22 cellular contexts compared by ENCODE assay signal in genomic region chr9:135503371-135504261, GRCh38. TPM values are rescaled to one million over a fixed set of nuclear protein-coding genes. Genes with fewer than 3 reads are reported as not detected.
DNase-seq lines count a peak whose midpoint lies in the region; ATAC-seq, FAIRE-seq and TF ChIP-seq lines count a peak whose summit lies in the region.
"Had no signal": no experiment of that assay in that cellular context is flagged by ENCODE, and none has a peak within 500 bp of the region (broad histone marks: within the 10 kb centered on the region; RNA-seq: fewer than 3 reads in every experiment).

No MANE protein-coding gene starts in this region.

- no peaks in the 10 kb centered on the region for H4K20me1 ChIP-seq in mammary epithelial cell (ENCODE audit: insufficient read depth, low read length)

- peaks cover 41% of the 10 kb centered on the region for H3K4me1 ChIP-seq in mesenchymal stem cell (ENCODE audit: control insufficient read depth, insufficient read depth, low read depth, low read length)
- peaks cover 21% of the 10 kb centered on the region for H3K4me1 ChIP-seq in mammary epithelial cell (ENCODE audit: insufficient read depth, low read length)

- H4K8ac ChIP-seq in mesenchymal stem cell (ENCODE audit: low read length) = no peak overlapping the region

- H2AFZ ChIP-seq in mesenchymal stem cell (ENCODE audit: low read depth, low read length) = no peak overlapping the region
- H2AFZ ChIP-seq in mammary epithelial cell (ENCODE audit: low read depth, low read length) = no peak overlapping the region
- H2AFZ ChIP-seq: hepatocyte had no signal

- peaks cover 37% of the 10 kb centered on the region for H3K79me1 ChIP-seq in mesenchymal stem cell (replicated peaks; ENCODE audit: low read length, poor library complexity, severe bottlenecking)

- no peaks in the 10 kb centered on the region for H3K27me3 Mint-ChIP-seq in natural killer cell treated with Interleukin-12 subunit alpha and Interleukin-12 subunit beta and Interleukin-15 and Interleukin-18, amount 100 ng/mL, for 72 hours
- no peaks in the 10 kb centered on the region for H3K27me3 Mint-ChIP-seq in natural killer cell (ENCODE audit: low read depth in 2 of 2)
- no peaks in the 10 kb centered on the region for H3K27me3 Mint-ChIP-seq in activated B cell treated with CpG ODN at 0.5 μM for 24 hours

- BruUV-seq in mammary epithelial cell (replicated peaks; lab: Mats Ljungman, UMichigan) = no TSS peak

- WGBS in mesenchymal stem cell = 96% methylated on average over 41 of the region's 41 CpGs
- 90% methylated on average over 19 of the region's 41 CpGs for WGBS in mammary epithelial cell (ENCODE audit: low coverage, missing lambda C conversion rate)

- in situ Hi-C loops in mammary epithelial cell (cut with MboI; ENCODE audit: low sequenced_read_pairs in 2 of 2) = no loop called here

- no peaks in the 10 kb centered on the region for H3K9me3 Mint-ChIP-seq in natural killer cell treated with Interleukin-12 subunit alpha and Interleukin-12 subunit beta and Interleukin-15 and Interleukin-18, amount 100 ng/mL, for 72 hours
- H3K9me3 Mint-ChIP-seq in natural killer cell = no peaks in the 10 kb centered on the region
- no peaks in the 10 kb centered on the region for H3K9me3 Mint-ChIP-seq in activated B cell treated with CpG ODN at 0.5 μM for 24 hours
- H3K9me3 Mint-ChIP-seq: T-helper 2 cell treated with Interferon-gamma antibody and Interleukin-4, amounts not matched to agents 5 μg/mL and 100 μg/mL, for 36 hours had no signal

- peaks cover 32% of the 10 kb centered on the region for H3K79me2 ChIP-seq in mammary epithelial cell (ENCODE audit: insufficient read depth, low read length)

- H3K4me3 ChIP-seq in mesenchymal stem cell (ENCODE audit: insufficient read depth in 1 of 2, low read depth in 1 of 2, low read length in 2 of 2) (no peak overlapping the region), mammary epithelial cell (replicated peaks in 1 of 3; ENCODE audit: insufficient read depth in 1 of 3, low read depth in 2 of 3, low read length in 3 of 3) (no peak overlapping the region)
- H3K4me3 ChIP-seq: colonic mucosa, hepatocyte, stomach had no signal

- no peak overlapping the region for H3K27ac Mint-ChIP-seq in natural killer cell treated with Interleukin-12 subunit alpha and Interleukin-12 subunit beta and Interleukin-15 and Interleukin-18, amount 100 ng/mL, for 72 hours
- H3K27ac Mint-ChIP-seq in natural killer cell = no peak overlapping the region
- no peak overlapping the region for H3K27ac Mint-ChIP-seq in activated B cell treated with CpG ODN at 0.5 μM for 24 hours
- H3K27ac Mint-ChIP-seq: T-helper 2 cell treated with Interferon-gamma antibody and Interleukin-4, amounts not matched to agents 5 μg/mL and 100 μg/mL, for 36 hours had no signal

- no peak for ATAC-seq in natural killer cell treated with Interleukin-12 subunit alpha and Interleukin-12 subunit beta and Interleukin-15 and Interleukin-18, amount 100 ng/mL, for 72 hours
- ATAC-seq in natural killer cell = no peak
- ATAC-seq in activated B cell treated with CpG ODN at 0.5 μM for 24 hours (ENCODE audit: low read depth) = no peak
- no peak for ATAC-seq in GM21825 (IDR thresholded peaks at IDR 0.05; ENCODE audit: unreplicated experiment)
- ATAC-seq: sciatic nerve had no signal

- H3K36me3 ChIP-seq in mesenchymal stem cell (ENCODE audit: control insufficient read depth in 1 of 2, insufficient read depth in 2 of 2, low read depth in 1 of 2, low read length in 2 of 2) = peaks cover 31 to 49% of the 10 kb centered on the region in 2 experiments
- H3K36me3 ChIP-seq in mammary epithelial cell (ENCODE audit: insufficient read depth, low read length) = peaks cover 15% of the 10 kb centered on the region
- H3K36me3 ChIP-seq: colonic mucosa had no signal

- no peak overlapping the region for H3K23ac ChIP-seq in mesenchymal stem cell (ENCODE audit: low read length in 2 of 2)

- H3K4ac ChIP-seq in mesenchymal stem cell (ENCODE audit: low read depth in 1 of 2, low read length in 2 of 2) = no peak overlapping the region

- no peak overlapping the region for H2BK15ac ChIP-seq in mesenchymal stem cell (ENCODE audit: low read depth, poor library complexity, severe bottlenecking)

- no peak overlapping the region for H3K9ac ChIP-seq in mesenchymal stem cell (ENCODE audit: low read length)
- H3K9ac ChIP-seq in mammary epithelial cell (ENCODE audit: insufficient read depth, low read length) = no peak overlapping the region

- FAIRE-seq in D721Med (lab: Jason Lieb, UNC) = no peak
- FAIRE-seq: endometrium had no signal

- peak overlapping the region; percentile 70 for H4K91ac ChIP-seq in mesenchymal stem cell (ENCODE audit: low read length)

- H3K36me3 Mint-ChIP-seq in natural killer cell treated with Interleukin-12 subunit alpha and Interleukin-12 subunit beta and Interleukin-15 and Interleukin-18, amount 100 ng/mL, for 72 hours = no peaks in the 10 kb centered on the region
- H3K36me3 Mint-ChIP-seq in natural killer cell (peaks cover under 1% of the 10 kb centered on the region), activated B cell treated with CpG ODN at 0.5 μM for 24 hours (ENCODE audit: low read depth) (peaks cover 37% of the 10 kb centered on the region)

- H3K4me1 Mint-ChIP-seq in natural killer cell treated with Interleukin-12 subunit alpha and Interleukin-12 subunit beta and Interleukin-15 and Interleukin-18, amount 100 ng/mL, for 72 hours (ENCODE audit: low read depth in 2 of 2) = peaks cover 6 to 16% of the 10 kb centered on the region in 2 donors
- H3K4me1 Mint-ChIP-seq in natural killer cell (peaks cover 16 to 34% of the 10 kb centered on the region in 2 donors), activated B cell treated with CpG ODN at 0.5 μM for 24 hours (peaks cover 30% of the 10 kb centered on the region)

- peak; percentile 28 for DNase-seq in natural killer cell treated with Interleukin-12 subunit alpha and Interleukin-12 subunit beta and Interleukin-15 and Interleukin-18, amount 100 ng/mL, for 72 hours (ENCODE audit: low spot score)
- DNase-seq in natural killer cell (no peak), activated B cell treated with CpG ODN at 0.5 μM for 24 hours (no peak), mesenchymal stem cell (no peak), COLO668 (lab: John Stamatoyannopoulos, UW; ENCODE audit: unreplicated experiment) (no peak), D721Med (ENCODE audit: insufficient read length, low spot score) (no peak), mammary epithelial cell (no peak)
- DNase-seq: NCI-H1048, NCI-H2081 treated with DMSO at 0.1 percent for 48 hours, NCI-H524 treated with DMSO at 0.1 percent for 48 hours, stomach had no signal

- H3K9me3 ChIP-seq in mesenchymal stem cell (ENCODE audit: control insufficient read depth, low read length) = no peaks in the 10 kb centered on the region
- H3K9me3 ChIP-seq in mammary epithelial cell (replicated peaks; ENCODE audit: insufficient read depth, low read length) = no peaks in the 10 kb centered on the region
- H3K9me3 ChIP-seq: Caco-2, colonic mucosa had no signal

- H3K27me3 ChIP-seq in mesenchymal stem cell (ENCODE audit: control insufficient read depth in 1 of 2, insufficient read depth in 1 of 2, low read length in 2 of 2) (no peaks in the 10 kb centered on the region), mammary epithelial cell (ENCODE audit: insufficient read depth, low read length) (no peaks in the 10 kb centered on the region)
- H3K27me3 ChIP-seq: colonic mucosa, hepatocyte, stomach had no signal

- intact Hi-C loops in natural killer cell (cut with micrococcal nuclease) (no loop called here), activated B cell treated with CpG ODN at 0.5 μM for 24 hours (cut with micrococcal nuclease) (loop anchor here (5.0 kb wide), 1 partner anchor 1436 kb away; the partner anchor contains the start of gene BRD3), mammary epithelial cell (cut with micrococcal nuclease) (no loop called here)

- H2BK12ac ChIP-seq in mesenchymal stem cell (ENCODE audit: low read length in 2 of 2) = no peak overlapping the region

- CTCF ChIA-PET in activated B cell treated with CpG ODN at 0.5 μM for 24 hours (lab: Charles Lee) = interaction anchor here (2.2 kb wide), 1 partner anchor 18 kb away, joined by 6 read pairs; no protein-coding TSS in a partner anchor
- CTCF ChIA-PET in mammary epithelial cell (lab: Charles Lee; ENCODE audit: low non-redundant PET) = no interaction called here

- no peak overlapping the region for H3K27ac ChIP-seq in mesenchymal stem cell (ENCODE audit: low read length, poor library complexity, severe bottlenecking)
- H3K27ac ChIP-seq in mammary epithelial cell (ENCODE audit: insufficient read depth, low read depth, low read length) = no peak overlapping the region
- H3K27ac ChIP-seq: colonic mucosa, hepatocyte, stomach had no signal

- H3K14ac ChIP-seq in mesenchymal stem cell (ENCODE audit: low read length in 2 of 2) = no peak overlapping the region

- dilution Hi-C loops in mammary epithelial cell (cut with HindIII; ENCODE audit: low sequenced_read_pairs) = no loop called here

- no peak overlapping the region for H3K18ac ChIP-seq in mesenchymal stem cell (ENCODE audit: low read depth in 1 of 2, low read length in 2 of 2)

- no peak overlapping the region for H2BK5ac ChIP-seq in mesenchymal stem cell (ENCODE audit: low read depth, low read length, poor library complexity, severe bottlenecking)

- TF ChIP-seq CTCF in natural killer cell (IDR thresholded peaks at IDR 0.05) (no peak), activated B cell treated with CpG ODN at 0.5 μM for 24 hours (IDR thresholded peaks at IDR 0.05) (no peak), D721Med (IDR thresholded peaks at IDR 0.05; ENCODE audit: insufficient read depth, missing control alignments) (no peak), mammary epithelial cell (conservative IDR thresholded peaks at IDR 0.05 in 1 of 2, IDR thresholded peaks at IDR 0.05 in 1 of 2; ENCODE audit: extremely low read depth in 1 of 2, insufficient read depth in 1 of 2, low read depth in 1 of 2, low read length in 2 of 2) (no peak)

- H3K4me2 ChIP-seq in mesenchymal stem cell (ENCODE audit: low read length, poor library complexity, severe bottlenecking) = no peak overlapping the region
- no peak overlapping the region for H3K4me2 ChIP-seq in mammary epithelial cell (ENCODE audit: insufficient read depth, low read depth, low read length)
- H3K4me2 ChIP-seq: hepatocyte had no signal

- no peak overlapping the region for H2AK5ac ChIP-seq in mesenchymal stem cell (ENCODE audit: low read length, severe bottlenecking)

- H2BK120ac ChIP-seq in mesenchymal stem cell (ENCODE audit: low read depth, low read length) = no peak overlapping the region

- POLR2A ChIA-PET in activated B cell treated with CpG ODN at 0.5 μM for 24 hours (lab: Charles Lee) = no interaction called here

- no peak overlapping the region for H3K4me3 Mint-ChIP-seq in natural killer cell treated with Interleukin-12 subunit alpha and Interleukin-12 subunit beta and Interleukin-15 and Interleukin-18, amount 100 ng/mL, for 72 hours
- H3K4me3 Mint-ChIP-seq in natural killer cell (no peak overlapping the region), activated B cell treated with CpG ODN at 0.5 μM for 24 hours (peak overlapping the region; percentile 24)
- H3K4me3 Mint-ChIP-seq: T-helper 2 cell treated with Interferon-gamma antibody and Interleukin-4, amounts not matched to agents 5 μg/mL and 100 μg/mL, for 36 hours had no signal

RNA-seq across cellular contexts. Expression of gene MRPS2, which starts 3.1 kb away (rescaled TPM):
- total RNA-seq in natural killer cell treated with Interleukin-12 subunit alpha and Interleukin-12 subunit beta and Interleukin-15 and Interleukin-18, amount 100 ng/mL, for 72 hours = 10 to 100 TPM; 38.2 to 78.3 TPM
- 10 to 100 TPM; 15.6 to 26.7 (median 24.7) TPM for total RNA-seq in natural killer cell
- 35.1 and 39.7 TPM in 2 replicates for total RNA-seq in activated B cell treated with CpG ODN at 0.5 μM for 24 hours
- polyA plus RNA-seq in mesenchymal stem cell (2013, experiment 1 of 2) = 75.7 TPM
- polyA plus RNA-seq in mesenchymal stem cell (2013, experiment 2 of 2) = 66.5 TPM
- 10 to 100 TPM; 21.5 to 46.2 TPM for total RNA-seq in mammary epithelial cell
- polyA plus RNA-seq in mammary epithelial cell = 193 TPM
- 125 TPM for polyA minus RNA-seq in mammary epithelial cell

RNA-seq across cellular contexts. Expression of gene LCN1, which starts 17.6 kb away (rescaled TPM):
- total RNA-seq in natural killer cell treated with Interleukin-12 subunit alpha and Interleukin-12 subunit beta and Interleukin-15 and Interleukin-18, amount 100 ng/mL, for 72 hours = not detected
- total RNA-seq in natural killer cell (not detected), activated B cell treated with CpG ODN at 0.5 μM for 24 hours (not detected in 2 replicates), mammary epithelial cell (not detected)
- not detected for polyA plus RNA-seq in mesenchymal stem cell (2013, experiment 1 of 2)
- not detected for polyA plus RNA-seq in mesenchymal stem cell (2013, experiment 2 of 2)
- not detected for polyA plus RNA-seq in mammary epithelial cell
- not detected for polyA minus RNA-seq in mammary epithelial cell
- total RNA-seq: Caco-2, colonic mucosa, hepatocyte, occipital lobe, sciatic nerve, SK-MEL-5, stomach, ureter had no signal
- polyA plus RNA-seq: AG04450, hepatocyte, stomach had no signal

RNA-seq across cellular contexts. Expression of gene PPP1R26, which starts 24.0 kb away (rescaled TPM):
- total RNA-seq in natural killer cell treated with Interleukin-12 subunit alpha and Interleukin-12 subunit beta and Interleukin-15 and Interleukin-18, amount 100 ng/mL, for 72 hours = 1 to 10 TPM; 3.7 to 7.7 TPM
- 1 to 10 TPM; 3.2 to 5.3 (median 3.6) TPM for total RNA-seq in natural killer cell
- 3.1 and 6.7 TPM in 2 replicates for total RNA-seq in activated B cell treated with CpG ODN at 0.5 μM for 24 hours
- 6.6 TPM for polyA plus RNA-seq in mesenchymal stem cell (2013, experiment 1 of 2)
- 6.3 TPM for polyA plus RNA-seq in mesenchymal stem cell (2013, experiment 2 of 2)
- 10 to 100 TPM; 13.2 to 17.2 TPM for total RNA-seq in mammary epithelial cell
- 4.8 TPM for polyA plus RNA-seq in mammary epithelial cell
- polyA minus RNA-seq in mammary epithelial cell = 12.7 TPM

RNA-seq across cellular contexts. Expression of gene OBP2A, which starts 42.3 kb away (rescaled TPM):
- not detected for total RNA-seq in natural killer cell treated with Interleukin-12 subunit alpha and Interleukin-12 subunit beta and Interleukin-15 and Interleukin-18, amount 100 ng/mL, for 72 hours
- total RNA-seq in natural killer cell (not detected), activated B cell treated with CpG ODN at 0.5 μM for 24 hours (not detected in 2 replicates), mammary epithelial cell (not detected)
- not detected for polyA plus RNA-seq in mesenchymal stem cell (2013, experiment 1 of 2)
- not detected for polyA plus RNA-seq in mesenchymal stem cell (2013, experiment 2 of 2)
- not detected for polyA plus RNA-seq in mammary epithelial cell
- not detected for polyA minus RNA-seq in mammary epithelial cell
- total RNA-seq: Caco-2, colonic mucosa, hepatocyte, occipital lobe, sciatic nerve, SK-MEL-5, stomach, ureter had no signal
- polyA plus RNA-seq: AG04450, hepatocyte, stomach had no signal

RNA-seq across cellular contexts. Expression of gene PAEP, which starts 57.9 kb away (rescaled TPM):
- total RNA-seq in natural killer cell treated with Interleukin-12 subunit alpha and Interleukin-12 subunit beta and Interleukin-15 and Interleukin-18, amount 100 ng/mL, for 72 hours = not detected
- total RNA-seq in natural killer cell (not detected), activated B cell treated with CpG ODN at 0.5 μM for 24 hours (not detected in 2 replicates), mammary epithelial cell (not detected)
- polyA plus RNA-seq in mesenchymal stem cell (2013, experiment 1 of 2) = not detected
- polyA plus RNA-seq in mesenchymal stem cell (2013, experiment 2 of 2) = not detected
- polyA plus RNA-seq in mammary epithelial cell = not detected
- not detected for polyA minus RNA-seq in mammary epithelial cell
- total RNA-seq: Caco-2, colonic mucosa, hepatocyte, occipital lobe, sciatic nerve, stomach, ureter had no signal
- polyA plus RNA-seq: AG04450, hepatocyte, stomach had no signal
